Comparison of ENCODE assay signal across 18 cellular contexts in genomic region chr15:95458736-95459135, GRCh38.
"Had no signal": no experiment of that assay in that cellular context is flagged by ENCODE, and none has a peak within 500 bp of the region (broad histone marks: within the 10 kb centered on the region; RNA-seq: fewer than 3 reads in every experiment).

No MANE protein-coding gene starts in this region.

- H3K36me3 Mint-ChIP-seq: activated naive CD4-positive, alpha-beta T cell treated with anti-CD3 and anti-CD28 coated beads, Interleukin-2, amount 50 U/mL, for 24 hours; brain; naive thymus-derived CD8-positive, alpha-beta T cell had no signal

- H3K27ac Mint-ChIP-seq: activated CD8-positive, alpha-beta memory T cell treated with anti-CD3 and anti-CD28 coated beads, Interleukin-2, amount 10 ng/mL, durations not matched to agents 7 days and 5 days; activated T-cell treated with anti-CD3 and anti-CD28 coated beads, Interleukin-2, amount 50 U/mL, for 24 hours; brain; naive thymus-derived CD8-positive, alpha-beta T cell had no signal

- H3K27me3 ChIP-seq: esophagus squamous epithelium, gastroesophageal sphincter, hepatocyte, SJCRH30, stomach, tibial nerve had no signal

- H3K36me3 ChIP-seq: esophagus squamous epithelium, gastroesophageal sphincter, lower lobe of right lung, SJCRH30, stomach, tibial nerve had no signal

- ATAC-seq: activated CD8-positive, alpha-beta memory T cell treated with anti-CD3 and anti-CD28 coated beads, Interleukin-2, amount 10 ng/mL, durations not matched to agents 7 days and 5 days; gastroesophageal sphincter; lower lobe of right lung; naive thymus-derived CD8-positive, alpha-beta T cell had no signal

- DNase-seq: activated CD4-positive, alpha-beta T cell treated with anti-CD3 and anti-CD28 coated beads, Interleukin-2, amount 50 U/mL, for 4 hours; activated CD4-positive, CD25-positive, alpha-beta regulatory T cell treated with anti-CD3 and anti-CD28 coated beads, Interleukin-2, amount 50 U/mL, for 72 hours; activated CD8-positive, alpha-beta memory T cell treated with anti-CD3 and anti-CD28 coated beads, Interleukin-2, amount 10 ng/mL, durations not matched to agents 7 days and 5 days; activated effector memory CD4-positive, alpha-beta T cell treated with Interleukin-2 at 50 U/mL for 16 hours; activated T-cell treated with anti-CD3 and anti-CD28 coated beads, Interleukin-2, amount 50 U/mL, for 24 hours; amygdala; cerebellar nuclear complex; esophagus squamous epithelium; lower lobe of right lung; naive thymus-derived CD8-positive, alpha-beta T cell; nucleus accumbens; SJCRH30; stomach had no signal

- H3K9me3 ChIP-seq: esophagus squamous epithelium, gastroesophageal sphincter, lower lobe of right lung, SJCRH30, stomach, tibial nerve had no signal

- H3K4me1 ChIP-seq: esophagus squamous epithelium, gastroesophageal sphincter, lower lobe of right lung, SJCRH30 had no signal

- H3K27ac ChIP-seq: gastroesophageal sphincter, hepatocyte, lower lobe of right lung, SJCRH30, stomach had no signal

- H3K9me3 Mint-ChIP-seq: activated naive CD4-positive, alpha-beta T cell treated with anti-CD3 and anti-CD28 coated beads, Interleukin-2, amount 50 U/mL, for 24 hours; activated T-cell treated with anti-CD3 and anti-CD28 coated beads, Interleukin-2, amount 50 U/mL, for 24 hours; brain had no signal

- H3K4me3 ChIP-seq: esophagus squamous epithelium, gastroesophageal sphincter, hepatocyte, lower lobe of right lung, SJCRH30, stomach, tibial nerve had no signal

- H3K4me3 Mint-ChIP-seq: activated CD8-positive, alpha-beta memory T cell treated with anti-CD3 and anti-CD28 coated beads, Interleukin-2, amount 10 ng/mL, durations not matched to agents 7 days and 5 days; activated naive CD4-positive, alpha-beta T cell treated with anti-CD3 and anti-CD28 coated beads, Interleukin-2, amount 50 U/mL, for 24 hours; activated T-cell treated with anti-CD3 and anti-CD28 coated beads, Interleukin-2, amount 50 U/mL, for 24 hours; brain; naive thymus-derived CD8-positive, alpha-beta T cell had no signal
